Comparison of ENCODE assay signal across 1 cellular context in genomic region chr1:168623003-168623828, GRCh38.
TF ChIP-seq lines count a peak whose summit lies in the region.

No MANE protein-coding gene starts in this region.

TF ChIP-seq in SK-N-SH, 30 proteins besides CTCF, POLR2A, EP300 and RAD21 (continued from another document):
- TF ChIP-seq, protein P1, sequence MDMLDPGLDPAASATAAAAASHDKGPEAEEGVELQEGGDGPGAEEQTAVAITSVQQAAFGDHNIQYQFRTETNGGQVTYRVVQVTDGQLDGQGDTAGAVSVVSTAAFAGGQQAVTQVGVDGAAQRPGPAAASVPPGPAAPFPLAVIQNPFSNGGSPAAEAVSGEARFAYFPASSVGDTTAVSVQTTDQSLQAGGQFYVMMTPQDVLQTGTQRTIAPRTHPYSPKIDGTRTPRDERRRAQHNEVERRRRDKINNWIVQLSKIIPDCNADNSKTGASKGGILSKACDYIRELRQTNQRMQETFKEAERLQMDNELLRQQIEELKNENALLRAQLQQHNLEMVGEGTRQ (IDR thresholded peaks at IDR 0.05; ENCODE audit: borderline replicate concordance, low read depth, low read length) = no peak
- TF ChIP-seq NRF1 (IDR thresholded peaks at IDR 0.05; ENCODE audit: low read depth, low read length) (no peak), ZBTB33 (IDR thresholded peaks at IDR 0.05; ENCODE audit: borderline replicate concordance, low read depth) (peak; percentile 37; the same call in 1 of the 2 replicates), ELF1 (IDR thresholded peaks at IDR 0.05) (no peak), IRF3 (IDR thresholded peaks at IDR 0.05; ENCODE audit: low read depth, low read length) (no peak), CHD2 (IDR thresholded peaks at IDR 0.05; ENCODE audit: low read length, partially characterized antibody) (no peak), MEF2A (IDR thresholded peaks at IDR 0.05; ENCODE audit: borderline replicate concordance, low read depth) (peak; percentile 32; the same call in 1 of the 2 replicates)
